8 cellular contexts compared by ENCODE assay signal in genomic region chr1:167442142-167442848, GRCh38.
DNase-seq lines count a peak whose midpoint lies in the region; ATAC-seq and TF ChIP-seq lines count a peak whose summit lies in the region.

No MANE protein-coding gene starts in this region.

- H3K4me1 ChIP-seq in esophagus muscularis mucosa, result peaks cover 7 to 13% (median 10%) of the 10 kb centered on the region in 4 donors

- ATAC-seq in GM21447 (IDR thresholded peaks at IDR 0.05; ENCODE audit: unreplicated experiment), result peak; percentile 73
- peak; percentile 82 to 84 for ATAC-seq in natural killer cell treated with Interleukin-12 subunit alpha and Interleukin-12 subunit beta and Interleukin-15 and Interleukin-18, amount 100 ng/mL, for 72 hours

- TF ChIP-seq EP300 in esophagus muscularis mucosa (IDR thresholded peaks at IDR 0.05), result no peak

- intact Hi-C loops in esophagus muscularis mucosa (cut with DNase I), result loop anchor here (2.0 to 10.0 kb wide), 3 partner anchors 175 to 537 kb away; no protein-coding TSS in a partner anchor

- H3K36me3 Mint-ChIP-seq in natural killer cell treated with Interleukin-12 subunit alpha and Interleukin-12 subunit beta and Interleukin-15 and Interleukin-18, amount 100 ng/mL, for 72 hours, result peaks cover 10% of the 10 kb centered on the region

- H3K27ac Mint-ChIP-seq in natural killer cell treated with Interleukin-12 subunit alpha and Interleukin-12 subunit beta and Interleukin-15 and Interleukin-18, amount 100 ng/mL, for 72 hours, result peak overlapping the region; percentile 82 to 85

- TF ChIP-seq CTCF in esophagus muscularis mucosa (IDR thresholded peaks at IDR 0.05), result peak; percentile 79 to 91 (median 79)

- H3K9me3 ChIP-seq in esophagus muscularis mucosa, result no peaks in the 10 kb centered on the region

- no peak for TF ChIP-seq POLR2A in esophagus muscularis mucosa (IDR thresholded peaks at IDR 0.05; ENCODE audit: low read depth)

- H3K4me1 Mint-ChIP-seq in natural killer cell treated with Interleukin-12 subunit alpha and Interleukin-12 subunit beta and Interleukin-15 and Interleukin-18, amount 100 ng/mL, for 72 hours (ENCODE audit: low read depth in 2 of 2), result peaks cover 75 to 78% of the 10 kb centered on the region in 2 donors

- H3K4me3 Mint-ChIP-seq in natural killer cell treated with Interleukin-12 subunit alpha and Interleukin-12 subunit beta and Interleukin-15 and Interleukin-18, amount 100 ng/mL, for 72 hours, result peak overlapping the region; percentile 8

- H3K9me3 Mint-ChIP-seq in natural killer cell treated with Interleukin-12 subunit alpha and Interleukin-12 subunit beta and Interleukin-15 and Interleukin-18, amount 100 ng/mL, for 72 hours, result no peaks in the 10 kb centered on the region

- DNase-seq in DMS 273 treated with DMSO at 0.1 percent for 48 hours (lab: John Stamatoyannopoulos, UW), result peak; percentile 47
- peak in 72 of 76 experiments; percentile 10 to 86 (median 70) for DNase-seq in HUDEP-2 (lab: John Stamatoyannopoulos, UW; ENCODE audit: unreplicated experiment in 76 of 76)
- DNase-seq in OCI-M1 (lab: John Stamatoyannopoulos, UW), result peak; percentile 94
- DNase-seq in activated T-cell treated with anti-CD3 and anti-CD28 coated beads for 48 hours (ENCODE audit: low read depth), result peak; percentile 81
- DNase-seq in esophagus muscularis mucosa (ENCODE audit: extremely low spot score), result no peak
- DNase-seq in natural killer cell treated with Interleukin-12 subunit alpha and Interleukin-12 subunit beta and Interleukin-15 and Interleukin-18, amount 100 ng/mL, for 72 hours (ENCODE audit: low spot score), result peak; percentile 89
- peak; percentile 74 to 87 (median 82) for DNase-seq in stimulated activated naive CD4-positive, alpha-beta T cell (lab: John Stamatoyannopoulos, UW)

- H3K4me3 ChIP-seq in esophagus muscularis mucosa, result no peak overlapping the region

- no peaks in the 10 kb centered on the region for H3K36me3 ChIP-seq in esophagus muscularis mucosa

- H3K27ac ChIP-seq in esophagus muscularis mucosa (replicated peaks in 1 of 4), result no peak overlapping the region

- no peaks in the 10 kb centered on the region for H3K27me3 Mint-ChIP-seq in natural killer cell treated with Interleukin-12 subunit alpha and Interleukin-12 subunit beta and Interleukin-15 and Interleukin-18, amount 100 ng/mL, for 72 hours

- 52% methylated on average over 12 of the region's 12 CpGs for WGBS in esophagus muscularis mucosa

- H3K27me3 ChIP-seq in esophagus muscularis mucosa, result peaks cover 0 to 24% (median 4%) of the 10 kb centered on the region in 4 donors
